8 cellular contexts compared by ENCODE assay signal in genomic region chr1:102970496-102971078, GRCh38.
DNase-seq lines count a peak whose midpoint lies in the region; ATAC-seq and TF ChIP-seq lines count a peak whose summit lies in the region.

No MANE protein-coding gene starts in this region.

- H3K9me2 ChIP-seq in Loucy (replicated peaks; ENCODE audit: low read depth, low read length) = no peaks in the 10 kb centered on the region

- no peaks in the 10 kb centered on the region for H3K9me3 ChIP-seq in Loucy (ENCODE audit: insufficient read depth, low read depth, low read length)
- no peaks in the 10 kb centered on the region for H3K9me3 ChIP-seq in RWPE2 (ENCODE audit: severe bottlenecking)

- H3K27me3 ChIP-seq in Loucy (ENCODE audit: insufficient read depth, low read length, poor library complexity, severe bottlenecking) = no peaks in the 10 kb centered on the region
- H3K27me3 ChIP-seq in RWPE2 (ENCODE audit: insufficient read depth, poor library complexity, severe bottlenecking) = no peaks in the 10 kb centered on the region

- H3K4me1 ChIP-seq in Loucy (ENCODE audit: insufficient read depth, low read length, poor library complexity, severe bottlenecking) = no peaks in the 10 kb centered on the region
- H3K4me1 ChIP-seq in RWPE2 (ENCODE audit: insufficient read depth, poor library complexity, severe bottlenecking) = no peaks in the 10 kb centered on the region

- H3K4me2 ChIP-seq in Loucy (ENCODE audit: low read depth, low read length, poor library complexity, severe bottlenecking) = no peak overlapping the region

- ATAC-seq in GM21367 (IDR thresholded peaks at IDR 0.05; ENCODE audit: unreplicated experiment) = peak; percentile 62
- no peak for ATAC-seq in RWPE2 (ENCODE audit: low read depth)
- no peak for ATAC-seq in omental fat pad (ENCODE audit: low FRiP score)

- H3K79me2 ChIP-seq in Loucy (ENCODE audit: insufficient read depth, low read length) = no peaks in the 10 kb centered on the region

- TF ChIP-seq CTCF in Loucy (conservative IDR thresholded peaks at IDR 0.05; ENCODE audit: low read length) (peak; percentile 83), RWPE2 (IDR thresholded peaks at IDR 0.05; ENCODE audit: poor library complexity, severe bottlenecking) (peak; percentile 83), omental fat pad (IDR thresholded peaks at IDR 0.05) (no peak)

- H4K20me1 ChIP-seq in Loucy (ENCODE audit: insufficient read depth, low read length, poor library complexity, severe bottlenecking) = no peaks in the 10 kb centered on the region

- DNase-seq in D341Med (ENCODE audit: low spot score) = peak; percentile 46
- no peak for DNase-seq in RWPE2 (ENCODE audit: low spot score)
- DNase-seq in fibroblast of the conjunctiva (ENCODE audit: low read depth) = peak; percentile 52
- peak; percentile 18 for DNase-seq in smooth muscle cell of the brain vasculature (ENCODE audit: low read depth, low spot score)
- no peak for DNase-seq in omental fat pad (ENCODE audit: low spot score)
- DNase-seq in activated CD4-positive, CD25-positive, alpha-beta regulatory T cell (lab: John Stamatoyannopoulos, UW) = no peak

- H3K36me3 ChIP-seq in Loucy (ENCODE audit: insufficient read depth, low read length) (no peaks in the 10 kb centered on the region), RWPE2 (ENCODE audit: low read depth) (no peaks in the 10 kb centered on the region)

- H3F3A ChIP-seq in Loucy (ENCODE audit: low read depth) = no peaks in the 10 kb centered on the region

- H3K4me3 ChIP-seq in Loucy (ENCODE audit: low read length, poor library complexity, severe bottlenecking) = no peak overlapping the region
- no peak overlapping the region for H3K4me3 ChIP-seq in RWPE2 (ENCODE audit: severe bottlenecking)

- H3K27ac ChIP-seq in RWPE2 (ENCODE audit: poor library complexity, severe bottlenecking) = no peak overlapping the region

- H2AFZ ChIP-seq in Loucy (ENCODE audit: low read length) = no peak overlapping the region

- H3K9ac ChIP-seq in Loucy (ENCODE audit: low read depth, low read length, poor library complexity, severe bottlenecking) = no peak overlapping the region

Comparison
In these comparisons a context has a peak if more than half of its experiments do, and no peak if none do; other contexts are left out.
1. DNase-seq: peak in D341Med (single experiment), fibroblast of the conjunctiva (single experiment) and smooth muscle cell of the brain vasculature (single experiment); none in RWPE2 (single experiment), omental fat pad (single experiment) and activated CD4-positive, CD25-positive, alpha-beta regulatory T cell (0 of 4).
2. CTCF ChIP-seq: peak in Loucy (single experiment) and RWPE2 (single experiment); none in omental fat pad (0 of 3).